8 cellular contexts compared by ENCODE assay signal in genomic region chr14:37416264-37416663, GRCh38.
"Had no signal": no experiment of that assay in that cellular context is flagged by ENCODE, and none has a peak within 500 bp of the region (broad histone marks: within the 10 kb centered on the region; RNA-seq: fewer than 3 reads in every experiment).

No MANE protein-coding gene starts in this region.

- DNase-seq: H9, HCEC 1CT, KBM-7 had no signal

- FAIRE-seq: H1, H54, HepG2 had no signal

- ATAC-seq: GM23338, HepG2 had no signal

- H3K27me3 Mint-ChIP-seq: IgD-negative memory B cell had no signal

- H3K27ac Mint-ChIP-seq: GM23338, H9, IgD-negative memory B cell had no signal

- H3K36me3 Mint-ChIP-seq: IgD-negative memory B cell had no signal

- H3K4me3 ChIP-seq: GM23338 had no signal

- H3K4me3 Mint-ChIP-seq: GM23338, H9, IgD-negative memory B cell had no signal

- H3K9me3 Mint-ChIP-seq: GM23338, H9 had no signal

- H3K4me1 Mint-ChIP-seq: GM23338, H9, IgD-negative memory B cell had no signal
